ENCODE assay signal across 26 cellular contexts in the genomic region with DNA sequence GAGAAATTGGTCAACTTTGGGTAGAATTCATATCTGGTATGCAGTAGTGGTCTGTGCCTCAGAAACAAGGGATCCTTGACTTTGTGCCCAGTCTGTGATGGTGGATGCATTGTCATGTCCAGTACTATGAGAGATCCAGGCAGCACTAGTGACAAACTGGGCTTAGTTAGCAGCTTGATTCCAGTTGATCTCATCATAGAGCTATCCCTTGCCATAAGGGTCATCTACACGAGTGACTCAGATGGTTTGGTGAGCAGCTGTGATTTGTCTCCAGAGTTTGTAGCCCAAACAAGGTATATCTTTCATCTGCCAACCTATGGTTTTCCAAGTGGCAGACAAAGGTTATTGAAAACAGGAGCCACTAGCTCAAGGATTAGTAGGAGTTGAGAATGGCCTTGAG.
"Had no signal": no experiment of that assay in that cellular context is flagged by ENCODE, and none has a peak within 500 bp of the region (broad histone marks: within the 10 kb centered on the region; RNA-seq: fewer than 3 reads in every experiment).

No MANE protein-coding gene starts in this region.

- H3K9me3 ChIP-seq: esophagus muscularis mucosa, pancreas, testis, tibial nerve, upper lobe of right lung, vagina had no signal

- H3K4me2 ChIP-seq: smooth muscle cell had no signal

- ATAC-seq: foreskin keratinocyte; left colon; left ventricle myocardium superior; pancreas; right cardiac atrium; stimulated activated memory B cell treated with anti-CD40 and anti-IgM and Interleukin-4, amounts not matched to agents 10 μg/mL and 1 μg/mL and 100 μg/mL, for 72 hours; stimulated activated naive CD8-positive, alpha-beta T cell treated with anti-CD3 and anti-CD28 coated beads, Interleukin-15, amount 100 ng/mL, for 72 hours; upper lobe of right lung had no signal

- H3K4me3 ChIP-seq: dorsolateral prefrontal cortex, esophagus muscularis mucosa, lung, pancreas, smooth muscle cell, testis, tibial nerve, upper lobe of right lung, vagina had no signal

- H3K4me1 ChIP-seq: foreskin keratinocyte, pancreas, testis, tibial nerve, upper lobe of right lung, vagina had no signal

- H3K27me3 ChIP-seq: dorsolateral prefrontal cortex, esophagus muscularis mucosa, foreskin keratinocyte, pancreas, testis, tibial nerve, upper lobe of right lung, vagina had no signal

- DNase-seq: cortex of kidney; dorsolateral prefrontal cortex; effector memory CD4-positive, alpha-beta T cell; foreskin keratinocyte; immature natural killer cell; left colon; left ventricle myocardium superior; mesenchymal stem cell; midbrain; naive B cell; occipital lobe; pancreas; right cardiac atrium; stimulated activated CD4-positive, alpha-beta T cell treated with anti-CD3 and anti-CD28 coated beads, Interleukin-4, amount 100 ng/mL, for 24 hours; stimulated activated naive CD8-positive, alpha-beta T cell treated with anti-CD3 and anti-CD28 coated beads, Interleukin-15, amount 100 ng/mL, for 72 hours; testis; upper lobe of right lung had no signal

- H3K36me3 ChIP-seq: esophagus muscularis mucosa, pancreas, tibial nerve, upper lobe of right lung, vagina had no signal

- FAIRE-seq: endometrium, keratinocyte, pancreas had no signal

- H3K27ac ChIP-seq: dorsolateral prefrontal cortex, epithelial cell of prostate, esophagus muscularis mucosa, foreskin keratinocyte, pancreas, testis, tibial nerve, upper lobe of right lung, vagina had no signal
